Comparison of ENCODE assay signal across 8 cellular contexts in genomic region chrX:46978341-46979291, GRCh38.
DNase-seq lines count a peak whose midpoint lies in the region; ATAC-seq and TF ChIP-seq lines count a peak whose summit lies in the region.

No MANE protein-coding gene starts in this region.

- no peaks in the 10 kb centered on the region for H3K36me3 Mint-ChIP-seq in activated CD4-positive, alpha-beta memory T cell treated with anti-CD3 and anti-CD28 coated beads for 36 hours
- H3K36me3 Mint-ChIP-seq in effector memory CD8-positive, alpha-beta T cell (ENCODE audit: insufficient read depth), result no peaks in the 10 kb centered on the region
- H3K36me3 Mint-ChIP-seq in stimulated activated memory B cell treated with anti-CD40 and anti-IgM and Interleukin-4, amounts not matched to agents 10 μg/mL and 1 μg/mL and 100 μg/mL, for 72 hours, result no peaks in the 10 kb centered on the region

- H3K27ac ChIP-seq in DOHH2 (ENCODE audit: low read depth, low read length), result no peak overlapping the region

- H3K27me3 Mint-ChIP-seq in activated CD4-positive, alpha-beta memory T cell treated with anti-CD3 and anti-CD28 coated beads for 36 hours, result no peaks in the 10 kb centered on the region
- H3K27me3 Mint-ChIP-seq in effector memory CD8-positive, alpha-beta T cell, result peaks cover 0 to 8% of the 10 kb centered on the region in 2 donors
- no peaks in the 10 kb centered on the region for H3K27me3 Mint-ChIP-seq in stimulated activated memory B cell treated with anti-CD40 and anti-IgM and Interleukin-4, amounts not matched to agents 10 μg/mL and 1 μg/mL and 100 μg/mL, for 72 hours

- H3K36me3 ChIP-seq in DOHH2 (ENCODE audit: control insufficient read depth, low read length), result no peaks in the 10 kb centered on the region

- no peak overlapping the region for H3K4me2 ChIP-seq in DOHH2 (ENCODE audit: low read length)

- CTCF ChIA-PET in activated CD4-positive, alpha-beta memory T cell treated with anti-CD3 and anti-CD28 coated beads for 36 hours (lab: Charles Lee), result interaction anchor here (0.6 to 3.3 kb wide), 8 partner anchors 24 to 137 kb away, joined by 3 to 23 read pairs (median 4); no protein-coding TSS in a partner anchor

- peaks cover 2% of the 10 kb centered on the region; the same call in 1 of the 2 replicates for H3K4me1 ChIP-seq in DOHH2 (ENCODE audit: control insufficient read depth, low read length)

- H4K20me1 ChIP-seq in DOHH2 (ENCODE audit: control insufficient read depth, insufficient read depth, low read depth, low read length), result no peaks in the 10 kb centered on the region

- no peaks in the 10 kb centered on the region for H3K79me2 ChIP-seq in DOHH2 (ENCODE audit: control insufficient read depth, low read length)

- H3K4me3 Mint-ChIP-seq in activated CD4-positive, alpha-beta memory T cell treated with anti-CD3 and anti-CD28 coated beads for 36 hours, result no peak overlapping the region
- no peak overlapping the region for H3K4me3 Mint-ChIP-seq in effector memory CD8-positive, alpha-beta T cell
- peak overlapping the region; percentile 51 for H3K4me3 Mint-ChIP-seq in stimulated activated memory B cell treated with anti-CD40 and anti-IgM and Interleukin-4, amounts not matched to agents 10 μg/mL and 1 μg/mL and 100 μg/mL, for 72 hours

- no peak overlapping the region for H3K27ac Mint-ChIP-seq in activated CD4-positive, alpha-beta memory T cell treated with anti-CD3 and anti-CD28 coated beads for 36 hours
- H3K27ac Mint-ChIP-seq in effector memory CD8-positive, alpha-beta T cell, result no peak overlapping the region
- H3K27ac Mint-ChIP-seq in stimulated activated memory B cell treated with anti-CD40 and anti-IgM and Interleukin-4, amounts not matched to agents 10 μg/mL and 1 μg/mL and 100 μg/mL, for 72 hours, result peak overlapping the region; percentile 64

- POLR2A ChIA-PET in activated CD4-positive, alpha-beta memory T cell treated with anti-CD3 and anti-CD28 coated beads for 36 hours (lab: Charles Lee), result no interaction called here

- DNase-seq in NCI-H748 (lab: John Stamatoyannopoulos, UW; ENCODE audit: unreplicated experiment), result peak; percentile 71
- DNase-seq in activated CD4-positive, alpha-beta memory T cell treated with anti-CD3 and anti-CD28 coated beads for 36 hours, result peak; percentile 83
- DNase-seq in effector memory CD8-positive, alpha-beta T cell, result peak; percentile 54 to 60 (median 55)
- DNase-seq in myocyte (ENCODE audit: low read depth), result peak; percentile 50

- H3K9me2 ChIP-seq in DOHH2 (replicated peaks; ENCODE audit: control insufficient read depth, low read length), result no peaks in the 10 kb centered on the region

- H3K27me3 ChIP-seq in DOHH2 (ENCODE audit: control insufficient read depth, low read length), result no peaks in the 10 kb centered on the region

- peak; percentile 73 for ATAC-seq in HG02870 (IDR thresholded peaks at IDR 0.05; ENCODE audit: unreplicated experiment)
- ATAC-seq in effector memory CD8-positive, alpha-beta T cell (replicated peaks), result peak; percentile 61
- ATAC-seq in stimulated activated memory B cell treated with anti-CD40 and anti-IgM and Interleukin-4, amounts not matched to agents 10 μg/mL and 1 μg/mL and 100 μg/mL, for 72 hours, result peak; percentile 64
- no peak for ATAC-seq in GM21447 (IDR thresholded peaks at IDR 0.05; ENCODE audit: unreplicated experiment)

- TF ChIP-seq CTCF in DOHH2 (IDR thresholded peaks at IDR 0.05; ENCODE audit: low read depth, low read length, poor library complexity, severe bottlenecking), result peak; percentile 60

- H3K4me3 ChIP-seq in DOHH2 (ENCODE audit: low read length), result no peak overlapping the region

- no peaks in the 10 kb centered on the region for H3K9me3 Mint-ChIP-seq in activated CD4-positive, alpha-beta memory T cell treated with anti-CD3 and anti-CD28 coated beads for 36 hours
- no peaks in the 10 kb centered on the region for H3K9me3 Mint-ChIP-seq in effector memory CD8-positive, alpha-beta T cell
- peaks cover 2% of the 10 kb centered on the region for H3K9me3 Mint-ChIP-seq in stimulated activated memory B cell treated with anti-CD40 and anti-IgM and Interleukin-4, amounts not matched to agents 10 μg/mL and 1 μg/mL and 100 μg/mL, for 72 hours

- H3F3A ChIP-seq in DOHH2 (ENCODE audit: control insufficient read depth, insufficient read depth), result no peaks in the 10 kb centered on the region

- intact Hi-C loops in activated CD4-positive, alpha-beta memory T cell treated with anti-CD3 and anti-CD28 coated beads for 36 hours (cut with micrococcal nuclease), result loop anchor here (1.0 kb wide), 1 partner anchor 75 kb away; no protein-coding TSS in a partner anchor

- H3K4me1 Mint-ChIP-seq in activated CD4-positive, alpha-beta memory T cell treated with anti-CD3 and anti-CD28 coated beads for 36 hours (ENCODE audit: low read depth), result no peaks in the 10 kb centered on the region
- H3K4me1 Mint-ChIP-seq in effector memory CD8-positive, alpha-beta T cell (ENCODE audit: low read depth in 2 of 2), result no peaks in the 10 kb centered on the region
- H3K4me1 Mint-ChIP-seq in stimulated activated memory B cell treated with anti-CD40 and anti-IgM and Interleukin-4, amounts not matched to agents 10 μg/mL and 1 μg/mL and 100 μg/mL, for 72 hours, result peaks cover 27% of the 10 kb centered on the region

- H3K9me3 ChIP-seq in DOHH2 (ENCODE audit: control insufficient read depth, insufficient read depth, low read length), result no peaks in the 10 kb centered on the region
